ENCODE assay signal across 17 cellular contexts in genomic region chr3:188605231-188605630, GRCh38.
"Had no signal": no experiment of that assay in that cellular context is flagged by ENCODE, and none has a peak within 500 bp of the region (broad histone marks: within the 10 kb centered on the region; RNA-seq: fewer than 3 reads in every experiment).

No MANE protein-coding gene starts in this region.

- H3K4me3 Mint-ChIP-seq: activated T-helper 17 cell treated with anti-CD3 and anti-CD28 coated beads, Interleukin-2, amount 50 U/mL, for 72 hours; endodermal cell; immature natural killer cell; nephron; stimulated activated naive CD8-positive, alpha-beta T cell treated with anti-CD3 and anti-CD28 coated beads, Interleukin-15, amount 100 ng/mL, for 72 hours; T-cell had no signal

- ATAC-seq: activated CD4-positive, CD25-positive, alpha-beta regulatory T cell treated with anti-CD3 and anti-CD28 coated beads, Interleukin-2, amount 50 U/mL, for 24 hours; activated T-helper 17 cell treated with anti-CD3 and anti-CD28 coated beads, Interleukin-2, amount 50 U/mL, for 72 hours; foreskin keratinocyte; stimulated activated naive CD8-positive, alpha-beta T cell treated with anti-CD3 and anti-CD28 coated beads, Interleukin-15, amount 100 ng/mL, for 72 hours; T-cell had no signal

- H3K27ac ChIP-seq: foreskin keratinocyte had no signal

- H3K4me3 ChIP-seq: dorsolateral prefrontal cortex, right atrium auricular region, smooth muscle cell had no signal

- H3K27me3 ChIP-seq: dorsolateral prefrontal cortex, foreskin keratinocyte, right atrium auricular region had no signal

- H3K4me1 ChIP-seq: foreskin keratinocyte had no signal

- DNase-seq: activated CD4-positive, alpha-beta T cell treated with anti-CD3 and anti-CD28 coated beads, Interleukin-2, amount 50 U/mL, for 48 hours; activated naive CD4-positive, alpha-beta T cell treated with Interleukin-2 at 50 U/mL for 16 hours; aorta; dorsolateral prefrontal cortex; endodermal cell; foreskin keratinocyte; head of caudate nucleus; immature natural killer cell; nucleus accumbens; stimulated activated naive CD8-positive, alpha-beta T cell treated with anti-CD3 and anti-CD28 coated beads, Interleukin-15, amount 100 ng/mL, for 72 hours; T-cell; T1000 had no signal

- H3K9me3 Mint-ChIP-seq: immature natural killer cell had no signal

- H3K4me1 Mint-ChIP-seq: endodermal cell, immature natural killer cell, nephron, T-cell had no signal

- H3K27me3 Mint-ChIP-seq: activated T-helper 17 cell treated with anti-CD3 and anti-CD28 coated beads, Interleukin-2, amount 50 U/mL, for 72 hours; stimulated activated naive CD8-positive, alpha-beta T cell treated with anti-CD3 and anti-CD28 coated beads, Interleukin-15, amount 100 ng/mL, for 72 hours; T-cell had no signal

- H3K27ac Mint-ChIP-seq: activated T-helper 17 cell treated with anti-CD3 and anti-CD28 coated beads, Interleukin-2, amount 50 U/mL, for 72 hours; endodermal cell; nephron; stimulated activated naive CD8-positive, alpha-beta T cell treated with anti-CD3 and anti-CD28 coated beads, Interleukin-15, amount 100 ng/mL, for 72 hours; T-cell had no signal
